2 cellular contexts compared by ENCODE assay signal in genomic region chr4:17521595-17521994, GRCh38.
A peak's percentile ranks its signal among the peaks of the same experiment; 100 is the strongest.
TF ChIP-seq lines count a peak whose summit lies in the region.

No MANE protein-coding gene starts in this region.

TF ChIP-seq in K562, 482 proteins besides CTCF, POLR2A, EP300 and RAD21:
- TF ChIP-seq IRF1 (CRISPR knock-in tag; IDR thresholded peaks at IDR 0.05; ENCODE audit: borderline replicate concordance) (no peak), NFYB (IDR thresholded peaks at IDR 0.05; ENCODE audit: extremely low read depth, insufficient read length) (peak; percentile 51), ZNF175 (CRISPR knock-in tag; IDR thresholded peaks at IDR 0.05; ENCODE audit: low read depth) (no peak)

TF ChIP-seq in H1, 55 proteins besides CTCF, POLR2A, EP300 and RAD21:
- TF ChIP-seq CHD1 (IDR thresholded peaks at IDR 0.05; ENCODE audit: low read depth, low read length) (no peak), SP1 (IDR thresholded peaks at IDR 0.05; ENCODE audit: low read depth, low read length) (no peak), TAF7 (optimal IDR thresholded peaks at IDR 0.05; ENCODE audit: borderline replicate concordance, low read depth, low read length) (no peak)
TF ChIP-seq in H1: peak in this region for 0.
